23 cellular contexts compared by ENCODE assay signal in the genomic region with DNA sequence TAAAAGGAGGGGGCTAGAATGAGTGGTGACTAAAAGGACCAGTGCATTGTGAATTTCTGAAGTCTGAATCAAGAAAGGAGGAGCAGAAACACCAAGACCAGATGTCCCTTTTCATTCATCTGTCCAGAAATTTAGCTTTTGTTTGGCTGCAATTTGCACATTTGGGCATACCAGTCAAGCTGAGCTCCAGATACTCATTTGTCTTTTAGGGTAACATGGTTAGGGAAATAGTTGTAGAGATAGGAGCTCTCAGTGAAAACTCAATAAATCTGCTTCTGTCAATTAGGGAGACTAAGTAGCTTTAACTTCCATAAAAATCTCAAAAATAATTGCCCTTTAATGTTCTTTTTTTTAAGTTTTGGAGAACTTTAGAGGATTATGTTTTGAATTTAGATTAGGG.
"Had no signal": no experiment of that assay in that cellular context is flagged by ENCODE, and none has a peak within 500 bp of the region (broad histone marks: within the 10 kb centered on the region; RNA-seq: fewer than 3 reads in every experiment).

No MANE protein-coding gene starts in this region.

- FAIRE-seq: islet of Langerhans, pancreas, small intestine had no signal

- H3K9me3 Mint-ChIP-seq: endodermal cell; natural killer cell treated with Interleukin-12 subunit alpha and Interleukin-12 subunit beta and Interleukin-15 and Interleukin-18, amount 100 ng/mL, for 72 hours; neural progenitor cell; type B pancreatic cell had no signal

- H3K4me3 Mint-ChIP-seq: endodermal cell; natural killer cell treated with Interleukin-12 subunit alpha and Interleukin-12 subunit beta and Interleukin-15 and Interleukin-18, amount 100 ng/mL, for 72 hours; neural progenitor cell; type B pancreatic cell had no signal

- H3K4me3 ChIP-seq: coronary artery, gastrocnemius medialis, heart right ventricle, neural progenitor cell, pancreas, suprapubic skin, thyroid gland, vagina had no signal

- H3K27me3 Mint-ChIP-seq: natural killer cell treated with Interleukin-12 subunit alpha and Interleukin-12 subunit beta and Interleukin-15 and Interleukin-18, amount 100 ng/mL, for 72 hours; progenitor cell of endocrine pancreas; type B pancreatic cell had no signal

- H3K9ac ChIP-seq: neural progenitor cell had no signal

- H3K36me3 ChIP-seq: gastrocnemius medialis, heart right ventricle, neural progenitor cell, pancreas, suprapubic skin, thyroid gland, vagina had no signal

- H3K4me1 ChIP-seq: gastrocnemius medialis had no signal

- ATAC-seq: gastrocnemius medialis; heart right ventricle; left lobe of liver; natural killer cell treated with Interleukin-12 subunit alpha and Interleukin-12 subunit beta and Interleukin-15 and Interleukin-18, amount 100 ng/mL, for 72 hours; pancreas; right cardiac atrium had no signal

- H3K9me3 ChIP-seq: gastrocnemius medialis, heart right ventricle, pancreas, suprapubic skin, thyroid gland, vagina had no signal

- H3K27ac Mint-ChIP-seq: endodermal cell; natural killer cell treated with Interleukin-12 subunit alpha and Interleukin-12 subunit beta and Interleukin-15 and Interleukin-18, amount 100 ng/mL, for 72 hours; progenitor cell of endocrine pancreas; type B pancreatic cell had no signal

- H3K27ac ChIP-seq: coronary artery, gastrocnemius medialis, heart right ventricle, neural progenitor cell, pancreas, suprapubic skin, vagina had no signal

- H3K27me3 ChIP-seq: gastrocnemius medialis, heart right ventricle, neural progenitor cell, pancreas, suprapubic skin, thyroid gland, vagina had no signal

- DNase-seq: effector CD4-positive, alpha-beta T cell; endodermal cell; erythroblast; gastrocnemius medialis; heart right ventricle; hypothalamus; mammary epithelial cell; occipital lobe; pancreas; right cardiac atrium; small intestine; stimulated activated CD4-positive, alpha-beta T cell treated with anti-CD3 and anti-CD28 coated beads, Interleukin-2, amount 100 ng/mL, for 48 hours; stimulated activated naive CD4-positive, alpha-beta T cell treated with Interleukin-2 at 50 U/mL for 16 hours; thyroid gland had no signal

- H3K36me3 Mint-ChIP-seq: natural killer cell treated with Interleukin-12 subunit alpha and Interleukin-12 subunit beta and Interleukin-15 and Interleukin-18, amount 100 ng/mL, for 72 hours; neural progenitor cell; type B pancreatic cell had no signal
